Comparison of ENCODE assay signal across 16 cellular contexts in genomic region chr9:135865531-135865930, GRCh38.
"Had no signal": no experiment of that assay in that cellular context is flagged by ENCODE, and none has a peak within 500 bp of the region (broad histone marks: within the 10 kb centered on the region; RNA-seq: fewer than 3 reads in every experiment).

No MANE protein-coding gene starts in this region.

- H3K9me3 ChIP-seq: colonic mucosa, gastroesophageal sphincter, heart right ventricle, thyroid gland had no signal

- H3K4me1 ChIP-seq: colonic mucosa, thyroid gland had no signal

- H3K4me3 ChIP-seq: colonic mucosa, gastroesophageal sphincter, heart right ventricle, thyroid gland had no signal

- H3K9me3 Mint-ChIP-seq: activated CD4-positive, alpha-beta memory T cell treated with anti-CD3 and anti-CD28 coated beads, Interleukin-2, amount 10 ng/mL, durations not matched to agents 7 days and 5 days; activated naive CD4-positive, alpha-beta T cell treated with anti-CD3 and anti-CD28 coated beads, Interleukin-2, amount 10 ng/mL, durations not matched to agents 7 days and 5 days; activated naive CD8-positive, alpha-beta T cell treated with anti-CD3 and anti-CD28 coated beads, Interleukin-2, amount 50 U/mL, for 24 hours; central memory CD8-positive, alpha-beta T cell; memory B cell; naive thymus-derived CD4-positive, alpha-beta T cell had no signal

- H3K4me3 Mint-ChIP-seq: activated CD4-positive, alpha-beta memory T cell treated with anti-CD3 and anti-CD28 coated beads, Interleukin-2, amount 10 ng/mL, durations not matched to agents 7 days and 5 days; activated naive CD4-positive, alpha-beta T cell treated with anti-CD3 and anti-CD28 coated beads, Interleukin-2, amount 10 ng/mL, durations not matched to agents 7 days and 5 days; activated naive CD8-positive, alpha-beta T cell treated with anti-CD3 and anti-CD28 coated beads, Interleukin-2, amount 50 U/mL, for 24 hours; central memory CD8-positive, alpha-beta T cell; memory B cell; naive thymus-derived CD4-positive, alpha-beta T cell had no signal

- H3K27ac ChIP-seq: colonic mucosa, gastroesophageal sphincter, heart right ventricle, thyroid gland had no signal

- ATAC-seq: activated naive CD8-positive, alpha-beta T cell treated with anti-CD3 and anti-CD28 coated beads, Interleukin-2, amount 50 U/mL, for 24 hours; gastroesophageal sphincter; naive thymus-derived CD4-positive, alpha-beta T cell had no signal

- DNase-seq: activated CD4-positive, alpha-beta memory T cell treated with anti-CD3 and anti-CD28 coated beads, Interleukin-2, amount 10 ng/mL, durations not matched to agents 7 days and 5 days; activated CD4-positive, alpha-beta T cell treated with anti-CD3 and anti-CD28 coated beads for 48 hours; activated CD4-positive, CD25-positive, alpha-beta regulatory T cell; activated naive CD4-positive, alpha-beta T cell treated with anti-CD3 and anti-CD28 coated beads, Interleukin-2, amount 10 ng/mL, durations not matched to agents 7 days and 5 days; activated naive CD8-positive, alpha-beta T cell treated with anti-CD3 and anti-CD28 coated beads, Interleukin-2, amount 50 U/mL, for 24 hours; activated T-cell treated with anti-CD3 and anti-CD28 coated beads, Interleukin-2, amount 50 U/mL, for 1 hour; aorta; colonic mucosa; heart right ventricle; naive thymus-derived CD4-positive, alpha-beta T cell; stimulated activated CD4-positive, alpha-beta T cell treated with anti-CD3 and anti-CD28 coated beads, Interleukin-2, amount 100 ng/mL, for 24 hours; stimulated activated naive CD4-positive, alpha-beta T cell treated with Interleukin-2 at 50 U/mL for 16 hours; thyroid gland had no signal

- H3K36me3 ChIP-seq: colonic mucosa, thyroid gland had no signal

- H3K27me3 ChIP-seq: colonic mucosa, gastroesophageal sphincter, heart right ventricle, thyroid gland had no signal

- H3K27me3 Mint-ChIP-seq: activated CD4-positive, alpha-beta memory T cell treated with anti-CD3 and anti-CD28 coated beads, Interleukin-2, amount 10 ng/mL, durations not matched to agents 7 days and 5 days; activated naive CD4-positive, alpha-beta T cell treated with anti-CD3 and anti-CD28 coated beads, Interleukin-2, amount 10 ng/mL, durations not matched to agents 7 days and 5 days; activated naive CD8-positive, alpha-beta T cell treated with anti-CD3 and anti-CD28 coated beads, Interleukin-2, amount 50 U/mL, for 24 hours; central memory CD8-positive, alpha-beta T cell; memory B cell; naive thymus-derived CD4-positive, alpha-beta T cell had no signal

- H3K27ac Mint-ChIP-seq: activated CD4-positive, alpha-beta memory T cell treated with anti-CD3 and anti-CD28 coated beads, Interleukin-2, amount 10 ng/mL, durations not matched to agents 7 days and 5 days; activated naive CD4-positive, alpha-beta T cell treated with anti-CD3 and anti-CD28 coated beads, Interleukin-2, amount 10 ng/mL, durations not matched to agents 7 days and 5 days; activated naive CD8-positive, alpha-beta T cell treated with anti-CD3 and anti-CD28 coated beads, Interleukin-2, amount 50 U/mL, for 24 hours; memory B cell; naive thymus-derived CD4-positive, alpha-beta T cell had no signal
